In genomic region chr15:89654847-89655805, GRCh38 we compare ENCODE assay signal across 7 cellular contexts. TPM values are rescaled to one million over a fixed set of nuclear protein-coding genes. Genes with fewer than 3 reads are reported as not detected.
DNase-seq lines count a peak whose midpoint lies in the region; ATAC-seq and TF ChIP-seq lines count a peak whose summit lies in the region.

Gene KIF7, minus strand, starts transcription at chr15:89655467. Its CDS starts 2,537 bp downstream, at chr15:89652930.

- peaks cover 5% of the 10 kb centered on the region for H3K36me3 Mint-ChIP-seq in activated T-helper 17 cell treated with anti-CD3 and anti-CD28 coated beads, Interleukin-2, amount 50 U/mL, for 72 hours (ENCODE audit: low read depth)

- DNase-seq in LHCN-M2 (ENCODE audit: low read depth): peak; percentile 50
- DNase-seq in heart right ventricle: no peak
- no peak for DNase-seq in posterior vena cava (ENCODE audit: low spot score)

- peaks cover 8% of the 10 kb centered on the region for H3K4me1 Mint-ChIP-seq in activated T-helper 17 cell treated with anti-CD3 and anti-CD28 coated beads, Interleukin-2, amount 50 U/mL, for 72 hours

- H3K4me1 ChIP-seq in heart right ventricle: peaks cover 0 to 20% (median 7%) of the 10 kb centered on the region in 9 donors

- no peaks in the 10 kb centered on the region for H3K9me3 Mint-ChIP-seq in activated T-helper 17 cell treated with anti-CD3 and anti-CD28 coated beads, Interleukin-2, amount 50 U/mL, for 72 hours

- H3K27me3 ChIP-seq in heart right ventricle: peaks cover 0 to 47% (median 4%) of the 10 kb centered on the region in 7 donors

- intact Hi-C loops in heart right ventricle (cut with DNase I) (loop anchor here in 1 of 10 donors (10.0 kb wide), 1 partner anchor 80 kb away; no protein-coding TSS in a partner anchor), posterior vena cava (cut with DNase I) (no loop called here)

- H3K27ac ChIP-seq in heart right ventricle: peak within 1 kb of the TSS in 5 of 10 donors; percentile 3 to 64 (median 22)

- peak; percentile 50 for ATAC-seq in activated T-helper 17 cell treated with anti-CD3 and anti-CD28 coated beads, Interleukin-2, amount 50 U/mL, for 72 hours (replicated peaks)
- ATAC-seq in heart right ventricle (peak; percentile 71 to 84 (median 76)), HG03469 (IDR thresholded peaks at IDR 0.05; ENCODE audit: unreplicated experiment) (no peak), HG03196 (IDR thresholded peaks at IDR 0.05; ENCODE audit: unreplicated experiment) (no peak)

- peaks cover 37% of the 10 kb centered on the region for H3K27me3 Mint-ChIP-seq in activated T-helper 17 cell treated with anti-CD3 and anti-CD28 coated beads, Interleukin-2, amount 50 U/mL, for 72 hours

- H3K27ac Mint-ChIP-seq in activated T-helper 17 cell treated with anti-CD3 and anti-CD28 coated beads, Interleukin-2, amount 50 U/mL, for 72 hours: no peak within 1 kb of the TSS

- no peaks in the 10 kb centered on the region for H3K36me3 ChIP-seq in heart right ventricle

- H3K4me3 ChIP-seq in GM08714 (ENCODE audit: low read length): peak within 1 kb of the TSS; percentile 46
- H3K4me3 ChIP-seq in heart right ventricle: peak within 1 kb of the TSS; percentile 31 to 74 (median 59)

- H3K4me3 Mint-ChIP-seq in activated T-helper 17 cell treated with anti-CD3 and anti-CD28 coated beads, Interleukin-2, amount 50 U/mL, for 72 hours: peak within 1 kb of the TSS; percentile 75

- TF ChIP-seq CTCF in heart right ventricle (IDR thresholded peaks at IDR 0.05): no peak

- WGBS in heart right ventricle, 2 donors: 2% methylated on average over 82 to 87 of the region's 87 CpGs

- H3K9me3 ChIP-seq in heart right ventricle: no peaks in the 10 kb centered on the region

RNA-seq across cellular contexts. Expression of gene KIF7, which starts in this region (rescaled TPM):
- 11.1 and 14.1 TPM in 2 replicates for total RNA-seq in LHCN-M2 (2014; rRNA removed)
- polyA plus RNA-seq in LHCN-M2 (2012): 8.0 TPM
- total RNA-seq in activated T-helper 17 cell treated with anti-CD3 and anti-CD28 coated beads, Interleukin-2, amount 50 U/mL, for 72 hours: under 1 TPM; 0.11 to 0.53 TPM
- total RNA-seq in heart right ventricle: 1 to 10 TPM; 1.6 to 4.7 (median 3.1) TPM
- polyA plus RNA-seq in heart right ventricle: 1 to 10 TPM; 1.5 to 3.7 TPM
- total RNA-seq in posterior vena cava: 10 to 100 TPM; 13.0 to 15.3 TPM

Comparison
In these comparisons a context has a peak if more than half of its experiments do, and no peak if none do; other contexts are left out.
1. Peak in ATAC-seq in activated T-helper 17 cell treated with anti-CD3 and anti-CD28 coated beads, Interleukin-2, amount 50 U/mL, for 72 hours; RNA of the gene not detected or under 1 TPM.
2. ATAC-seq: peak in heart right ventricle (8 of 8); none in HG03469 (single experiment) and HG03196 (single experiment).